In the genomic region with DNA sequence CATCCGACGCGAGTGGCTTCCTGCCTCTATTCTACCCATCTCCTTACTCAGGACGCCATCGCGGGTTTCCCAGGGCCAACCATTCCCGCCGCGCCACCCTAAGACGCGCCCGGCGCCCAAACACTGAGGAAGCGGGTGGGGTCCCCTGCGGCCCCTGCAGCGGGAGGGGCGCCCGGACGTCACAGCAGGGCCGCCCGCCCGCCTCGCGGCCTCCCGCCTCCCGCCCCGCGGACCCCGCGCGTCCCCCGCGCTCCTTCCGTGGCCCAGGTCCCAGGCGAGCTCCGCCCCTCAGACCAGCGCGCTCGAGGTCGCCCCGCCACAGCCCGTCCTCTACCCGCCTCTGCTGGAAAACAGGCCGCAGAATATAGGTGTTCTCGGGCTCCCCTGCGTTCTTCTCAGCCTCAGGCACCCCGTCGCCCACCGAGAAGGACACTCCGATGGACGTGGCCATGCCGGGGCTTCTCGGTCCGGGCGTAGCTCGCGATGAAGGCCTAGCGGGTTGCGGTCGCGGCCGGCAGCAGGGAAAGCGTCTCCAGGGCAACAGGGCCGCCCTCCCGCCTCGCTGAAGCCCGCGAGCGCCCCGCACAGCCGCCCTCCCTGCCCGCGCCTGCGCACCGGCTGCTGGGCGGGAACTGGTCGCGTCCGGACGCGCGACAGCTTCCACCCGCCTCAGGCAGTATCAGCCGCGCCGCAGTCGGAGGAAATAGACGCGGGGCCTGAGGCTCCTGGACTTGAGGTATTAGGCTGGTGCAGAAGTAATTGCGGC, we compare ENCODE assay signal across 8 cellular contexts. TPM values are rescaled to one million over a fixed set of nuclear protein-coding genes. Genes with fewer than 3 reads are reported as not detected.
DNase-seq lines count a peak whose midpoint lies in the region; ATAC-seq and TF ChIP-seq lines count a peak whose summit lies in the region.

TSS of gene DYNLT2B (minus strand) at position 539 of the 766 bp plus-strand sequence. CDS start at position 451, 88 bp downstream.

- DNase-seq in C1 segment of cervical spinal cord (lab: John Stamatoyannopoulos, UW) (peak; percentile 1 to 91 (median 83)), NCI-H69 (lab: John Stamatoyannopoulos, UW) (peak; percentile 97), dermis blood vessel endothelial cell (peak; percentile 95), lower leg skin (ENCODE audit: low spot score in 2 of 2) (peak; percentile 72 to 96)
- peak; percentile 74 to 78 for DNase-seq in activated CD4-positive, alpha-beta T cell treated with anti-CD3 and anti-CD28 coated beads, Interleukin-2, amount 50 U/mL, for 24 hours (ENCODE audit: low read depth in 1 of 2, low spot score in 1 of 2)
- peak; percentile 83 to 84 for DNase-seq in stimulated activated CD4-positive, alpha-beta T cell treated with anti-CD3 and anti-CD28 coated beads, Interleukin-4, amount 100 ng/mL, for 4 hours

- intact Hi-C loops in lower leg skin (cut with DNase I; ENCODE audit: low total_unique reads) = no loop called here

- 0 to 2% methylated on average over 20 to 51 of the region's 90 CpGs for WGBS in lower leg skin, 2 donors

- ATAC-seq in GM19328 (IDR thresholded peaks at IDR 0.05; ENCODE audit: unreplicated experiment) (peak; percentile 82), HG03520 (IDR thresholded peaks at IDR 0.05; ENCODE audit: unreplicated experiment) (peak; percentile 81)

- no peak for TF ChIP-seq POLR2A in lower leg skin (IDR thresholded peaks at IDR 0.05)

- H3K4me3 ChIP-seq in lower leg skin (ENCODE audit: low read depth, poor library complexity, severe bottlenecking) = peak within 1 kb of the TSS; percentile 58

- no peak for TF ChIP-seq CTCF in lower leg skin (IDR thresholded peaks at IDR 0.05)

RNA-seq across cellular contexts. Expression of gene DYNLT2B, which starts in this region (rescaled TPM):
- total RNA-seq in dermis blood vessel endothelial cell (4.9 and 8.6 TPM in 2 replicates), lower leg skin (1 to 10 TPM; 7.6 to 9.1 (median 8.4) TPM)

Comparison
In these comparisons a context has a peak if more than half of its experiments do, and no peak if none do; other contexts are left out.
1. Peak in every context shown above with its lines: DNase-seq, ATAC-seq and H3K4me3 ChIP-seq.